In genomic region chr1:12594966-12595838, GRCh38 we compare ENCODE assay signal across 9 cellular contexts. TPM values are rescaled to one million over a fixed set of nuclear protein-coding genes. Genes with fewer than 3 reads are reported as not detected.
DNase-seq lines count a peak whose midpoint lies in the region; ATAC-seq, FAIRE-seq and TF ChIP-seq lines count a peak whose summit lies in the region.
"Had no signal": no experiment of that assay in that cellular context is flagged by ENCODE, and none has a peak within 500 bp of the region (broad histone marks: within the 10 kb centered on the region; RNA-seq: fewer than 3 reads in every experiment).

No MANE protein-coding gene starts in this region.

- peak; percentile 38 for DNase-seq in DMS79 treated with DMSO at 0.1 percent for 48 hours (lab: John Stamatoyannopoulos, UW)
- DNase-seq in DMS79 (lab: John Stamatoyannopoulos, UW) = no peak
- peak in 1 of 2 experiments; percentile 82 for DNase-seq in H1 (ENCODE audit: low read depth in 1 of 2, low spot score in 2 of 2)
- peak; percentile 73 for DNase-seq in medulla oblongata (ENCODE audit: extremely low spot score)
- DNase-seq in stimulated activated naive CD8-positive, alpha-beta T cell treated with anti-CD3 and anti-CD28 coated beads, Interleukin-15, amount 100 ng/mL, for 72 hours = peak; percentile 24 to 29
- no peak for DNase-seq in NCI-H1048 (lab: John Stamatoyannopoulos, UW)

- peak overlapping the region; percentile 42 for H4K5ac ChIP-seq in H1 (ENCODE audit: insufficient read length, low read depth, low read length)

- TF ChIP-seq POLR2A in H1 (IDR thresholded peaks at IDR 0.05; ENCODE audit: control extremely low read depth in 1 of 2, low read depth in 2 of 2, low read length in 2 of 2) = no peak
- TF ChIP-seq POLR2A in GM18505 (IDR thresholded peaks at IDR 0.05; ENCODE audit: borderline replicate concordance, extremely low read depth, insufficient read depth, insufficient read length) = no peak

- no peak for TF ChIP-seq CTCF in VCaP (conservative IDR thresholded peaks at IDR 0.05)
- TF ChIP-seq CTCF in H1 (IDR thresholded peaks at IDR 0.05; ENCODE audit: control extremely low read depth in 1 of 3, insufficient read depth in 1 of 3, low read depth in 1 of 3, low read length in 3 of 3) = no peak

- no peak for TF ChIP-seq RAD21 in H1 (IDR thresholded peaks at IDR 0.05 in 1 of 2, conservative IDR thresholded peaks at IDR 0.05 in 1 of 2; ENCODE audit: low read depth in 2 of 2, low read length in 2 of 2)

- H3K14ac ChIP-seq in H1 (ENCODE audit: insufficient read length) = no peak overlapping the region

- peak; percentile 66 for ATAC-seq in stimulated activated naive CD8-positive, alpha-beta T cell treated with anti-CD3 and anti-CD28 coated beads, Interleukin-15, amount 100 ng/mL, for 72 hours
- ATAC-seq in GM18505 (IDR thresholded peaks at IDR 0.05; ENCODE audit: unreplicated experiment) = no peak

- peaks cover 12 to 19% of the 10 kb centered on the region in 2 experiments for H4K20me1 ChIP-seq in H1 (replicated peaks in 1 of 2; ENCODE audit: control insufficient read depth in 1 of 2, insufficient read depth in 2 of 2, low read length in 2 of 2)

- POLR2A ChIA-PET in H1 (lab: Charles Lee; ENCODE audit: partially characterized antibody) = interaction anchor here (0.7 to 2.8 kb wide), 13 partner anchors 12 to 117 kb away, joined by 3 to 24 read pairs (median 4); partner anchors contain the start of gene DHRS3

- peaks cover 92% of the 10 kb centered on the region for H3K4me1 Mint-ChIP-seq in stimulated activated naive CD8-positive, alpha-beta T cell treated with anti-CD3 and anti-CD28 coated beads, Interleukin-15, amount 100 ng/mL, for 72 hours

- peaks cover 0 to 47% of the 10 kb centered on the region in 2 experiments; a peak in 2 of 4 replicates for H3K79me2 ChIP-seq in H1 (ENCODE audit: control insufficient read depth in 1 of 2, insufficient read depth in 2 of 2, low read length in 2 of 2)

- H3K23ac ChIP-seq in H1 (ENCODE audit: insufficient read length) = no peak overlapping the region

- H3K4me1 ChIP-seq in H1 (replicated peaks in 1 of 4; ENCODE audit: control insufficient read depth in 3 of 4, insufficient read depth in 4 of 4, low read length in 3 of 4) = peaks cover 12 to 25% (median 20%) of the 10 kb centered on the region in 4 experiments

- peak overlapping the region; percentile 78; the same call in 1 of the 2 replicates for H3K18ac ChIP-seq in H1 (ENCODE audit: extremely low read depth, low read length)

- H3K9ac ChIP-seq in H1 (replicated peaks in 1 of 4; ENCODE audit: extremely low read depth in 1 of 4, low read depth in 3 of 4, low read length in 3 of 4) = peak overlapping the region in 2 of 4 experiments; percentile 41 to 42; a peak in 3 of 7 replicates

- 4% methylated on average over 20 of the region's 48 CpGs; no CpG with 5 or more reads in 1 of the 2 experiments for WGBS in H1 (ENCODE audit: extremely low coverage in 1 of 2, insufficient coverage in 1 of 2, insufficient read length in 1 of 2, insufficient replicate concordance in 2 of 2, low coverage in 1 of 2, low lambda C conversion rate in 2 of 2, missing lambda C conversion rate in 1 of 2), 2 experiments

- no peaks in the 10 kb centered on the region; a peak in 2 of 8 replicates for H3K36me3 ChIP-seq in H1 (ENCODE audit: control insufficient read depth in 2 of 4, insufficient read depth in 4 of 4, low read length in 3 of 4)

- peaks cover 9% of the 10 kb centered on the region; the same call in 1 of the 2 replicates for H3K23me2 ChIP-seq in H1 (ENCODE audit: low read depth, low read length)

- peak overlapping the region; percentile 53 for H3K4ac ChIP-seq in H1 (replicated peaks; ENCODE audit: insufficient read length, low read depth, low read length)

- H2AFZ ChIP-seq in H1 (ENCODE audit: low read length) = no peak overlapping the region

- peak overlapping the region; percentile 67 to 96 for H3K27ac Mint-ChIP-seq in stimulated activated naive CD8-positive, alpha-beta T cell treated with anti-CD3 and anti-CD28 coated beads, Interleukin-15, amount 100 ng/mL, for 72 hours

- H2BK5ac ChIP-seq in H1 (ENCODE audit: low read depth, low read length) = peak overlapping the region; percentile 83; the same call in 1 of the 2 replicates

- no peaks in the 10 kb centered on the region for H3K9me3 ChIP-seq in H1 (ENCODE audit: insufficient read depth in 2 of 2, low read depth in 1 of 2, low read length in 1 of 2)

- H3K4me3 ChIP-seq in H1 (ENCODE audit: extremely low read depth in 1 of 4, insufficient read depth in 2 of 4, low read depth in 3 of 4, low read length in 4 of 4) = peak overlapping the region; percentile 33 to 66 (median 41); a peak in 7 of 8 replicates

- peak overlapping the region; percentile 59 to 76 for H3K4me3 Mint-ChIP-seq in stimulated activated naive CD8-positive, alpha-beta T cell treated with anti-CD3 and anti-CD28 coated beads, Interleukin-15, amount 100 ng/mL, for 72 hours

- H3K4me2 ChIP-seq in H1 (ENCODE audit: insufficient read depth in 1 of 2, low read depth in 2 of 2, low read length in 2 of 2) = peak overlapping the region; percentile 84 to 95

- peaks cover 0 to 2% (median 0%) of the 10 kb centered on the region in 4 experiments; a peak in 1 of 7 replicates for H3K27me3 ChIP-seq in H1 (replicated peaks in 1 of 4; ENCODE audit: control insufficient read depth in 3 of 4, extremely low read depth in 1 of 4, insufficient read depth in 3 of 4, low read length in 3 of 4)

- H2BK20ac ChIP-seq in H1 (ENCODE audit: low read length) = no peak overlapping the region

- peak overlapping the region; percentile 72; the same call in 1 of the 2 replicates for H4K8ac ChIP-seq in H1 (ENCODE audit: extremely low read depth, insufficient read depth, low read length)

- H4K91ac ChIP-seq in H1 (replicated peaks; ENCODE audit: insufficient read length, low read length) = peak overlapping the region; percentile 8

- no peaks in the 10 kb centered on the region for H3K27me3 Mint-ChIP-seq in stimulated activated naive CD8-positive, alpha-beta T cell treated with anti-CD3 and anti-CD28 coated beads, Interleukin-15, amount 100 ng/mL, for 72 hours

- peaks cover 4% of the 10 kb centered on the region for H3K79me1 ChIP-seq in H1 (ENCODE audit: low read depth, low read length)

- peak overlapping the region; percentile 12; the same call in 1 of the 2 replicates for H2BK15ac ChIP-seq in H1 (ENCODE audit: low read length)

- no peak overlapping the region for H2AK5ac ChIP-seq in H1 (ENCODE audit: low read depth, low read length)

- CTCF ChIA-PET in H1 (lab: Charles Lee; ENCODE audit: partially characterized antibody) = interaction anchor here (0.7 to 2.8 kb wide), 9 partner anchors 9 to 320 kb away, joined by 3 to 27 read pairs (median 4); partner anchors contain the start of gene DHRS3

- H2BK12ac ChIP-seq in H1 (ENCODE audit: low read depth, low read length) = peak overlapping the region; percentile 39; the same call in 1 of the 2 replicates

- TF ChIP-seq EP300 in H1 (IDR thresholded peaks at IDR 0.05; ENCODE audit: borderline replicate concordance in 1 of 2, low read depth in 2 of 2, low read length in 2 of 2) = peak in 1 of 2 experiments; percentile 3; a peak in 1 of 3 replicates

- H2BK120ac ChIP-seq in H1 (replicated peaks; ENCODE audit: low read depth, low read length) = no peak overlapping the region

- H3K56ac ChIP-seq in H1 (replicated peaks; ENCODE audit: insufficient read length, low read depth, low read length) = peak overlapping the region; percentile 0

- H3K27ac ChIP-seq in VCaP (peak overlapping the region; percentile 92), H1 (ENCODE audit: low read depth, low read length) (no peak overlapping the region; the same call in 1 of the 2 replicates)

- H3K9me3 Mint-ChIP-seq in stimulated activated naive CD8-positive, alpha-beta T cell treated with anti-CD3 and anti-CD28 coated beads, Interleukin-15, amount 100 ng/mL, for 72 hours = no peaks in the 10 kb centered on the region

- no peak for FAIRE-seq in H1 (lab: Jason Lieb, UNC)
- FAIRE-seq: A204.1 had no signal

TF ChIP-seq in H1, 55 proteins besides CTCF, POLR2A, EP300 and RAD21 (continues in another document):
- TF ChIP-seq, protein P1, sequence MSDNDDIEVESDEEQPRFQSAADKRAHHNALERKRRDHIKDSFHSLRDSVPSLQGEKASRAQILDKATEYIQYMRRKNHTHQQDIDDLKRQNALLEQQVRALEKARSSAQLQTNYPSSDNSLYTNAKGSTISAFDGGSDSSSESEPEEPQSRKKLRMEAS (IDR thresholded peaks at IDR 0.05) = peak; percentile 27; the same call in 1 of the 2 replicates
- TF ChIP-seq KDM4A (IDR thresholded peaks at IDR 0.05; ENCODE audit: low read depth, low read length, severe bottlenecking) (peak; percentile 10), CTBP2 (IDR thresholded peaks at IDR 0.05; ENCODE audit: borderline replicate concordance, insufficient read depth, insufficient read length, low read length) (peak; percentile 19), RFX5 (IDR thresholded peaks at IDR 0.05; ENCODE audit: borderline replicate concordance, low read depth, low read length) (no peak)

RNA-seq across cellular contexts. Expression of gene DHRS3, which starts 22.8 kb away (rescaled TPM):
- 32.5 and 37.8 TPM in 2 replicates for total RNA-seq in H1 (2021; fragmentation: NEBNext Ultra II Directional; extraction: Animal tissue kit (Norgen Biotek cat#: 25700))
- 36.4 and 41.9 TPM in 2 replicates for polyA plus RNA-seq in H1 (2011; rRNA removed)
- 40.2 TPM for polyA plus RNA-seq in H1 (2011; cell fraction: cytosol; rRNA removed)
- 40.2 TPM for polyA plus RNA-seq in H1 (2011; cell fraction: nucleus; rRNA removed)
- polyA plus RNA-seq in H1 (2012, experiment 1 of 2) = 25.1 to 32.0 TPM (median 29.2 TPM) in 4 replicates
- 36.9 TPM for polyA plus RNA-seq in H1 (2012, experiment 2 of 2)
- 9.6 TPM for polyA plus RNA-seq in H1 (2013, experiment 1 of 2)
- polyA plus RNA-seq in H1 (2013, experiment 2 of 2) = 10.6 TPM
- 56.9 and 114 TPM in 2 replicates for polyA minus RNA-seq in H1 (2011; rRNA and poly(A)+ RNA removed)
- 51.7 TPM for polyA minus RNA-seq in H1 (2011; cell fraction: cytosol; rRNA and poly(A)+ RNA removed)
- 27.3 TPM for polyA minus RNA-seq in H1 (2011; cell fraction: nucleus; rRNA and poly(A)+ RNA removed)

RNA-seq across cellular contexts. Expression of gene AADACL4, which starts 48.7 kb away (rescaled TPM):
- total RNA-seq in H1 (2021; fragmentation: NEBNext Ultra II Directional; extraction: Animal tissue kit (Norgen Biotek cat#: 25700)) = 0.40 TPM in 1 of 2 replicates, not detected in the other
- 0.08 and 0.13 TPM in 2 replicates for polyA plus RNA-seq in H1 (2011; rRNA removed)
- 0.21 TPM for polyA plus RNA-seq in H1 (2011; cell fraction: cytosol; rRNA removed)
- polyA plus RNA-seq in H1 (2011; cell fraction: nucleus; rRNA removed) = 0.33 TPM
- not detected in 4 replicates for polyA plus RNA-seq in H1 (2012, experiment 1 of 2)
- not detected for polyA plus RNA-seq in H1 (2012, experiment 2 of 2)
- polyA plus RNA-seq in H1 (2013, experiment 1 of 2) = not detected
- polyA plus RNA-seq in H1 (2013, experiment 2 of 2) = 0.04 TPM
- polyA minus RNA-seq in H1 (2011; rRNA and poly(A)+ RNA removed) = 0.17 TPM in 1 of 2 replicates, not detected in the other
- not detected for polyA minus RNA-seq in H1 (2011; cell fraction: cytosol; rRNA and poly(A)+ RNA removed)
- polyA minus RNA-seq in H1 (2011; cell fraction: nucleus; rRNA and poly(A)+ RNA removed) = not detected

Comparison
In these comparisons a context has a peak if more than half of its experiments do, and no peak if none do; other contexts are left out.
1. DNase-seq: peak in DMS79 treated with DMSO at 0.1 percent for 48 hours (single experiment), medulla oblongata (single experiment) and stimulated activated naive CD8-positive, alpha-beta T cell treated with anti-CD3 and anti-CD28 coated beads, Interleukin-15, amount 100 ng/mL, for 72 hours (2 of 2); none in DMS79 (single experiment) and NCI-H1048 (single experiment).